8 cellular contexts compared by ENCODE assay signal in the genomic region with DNA sequence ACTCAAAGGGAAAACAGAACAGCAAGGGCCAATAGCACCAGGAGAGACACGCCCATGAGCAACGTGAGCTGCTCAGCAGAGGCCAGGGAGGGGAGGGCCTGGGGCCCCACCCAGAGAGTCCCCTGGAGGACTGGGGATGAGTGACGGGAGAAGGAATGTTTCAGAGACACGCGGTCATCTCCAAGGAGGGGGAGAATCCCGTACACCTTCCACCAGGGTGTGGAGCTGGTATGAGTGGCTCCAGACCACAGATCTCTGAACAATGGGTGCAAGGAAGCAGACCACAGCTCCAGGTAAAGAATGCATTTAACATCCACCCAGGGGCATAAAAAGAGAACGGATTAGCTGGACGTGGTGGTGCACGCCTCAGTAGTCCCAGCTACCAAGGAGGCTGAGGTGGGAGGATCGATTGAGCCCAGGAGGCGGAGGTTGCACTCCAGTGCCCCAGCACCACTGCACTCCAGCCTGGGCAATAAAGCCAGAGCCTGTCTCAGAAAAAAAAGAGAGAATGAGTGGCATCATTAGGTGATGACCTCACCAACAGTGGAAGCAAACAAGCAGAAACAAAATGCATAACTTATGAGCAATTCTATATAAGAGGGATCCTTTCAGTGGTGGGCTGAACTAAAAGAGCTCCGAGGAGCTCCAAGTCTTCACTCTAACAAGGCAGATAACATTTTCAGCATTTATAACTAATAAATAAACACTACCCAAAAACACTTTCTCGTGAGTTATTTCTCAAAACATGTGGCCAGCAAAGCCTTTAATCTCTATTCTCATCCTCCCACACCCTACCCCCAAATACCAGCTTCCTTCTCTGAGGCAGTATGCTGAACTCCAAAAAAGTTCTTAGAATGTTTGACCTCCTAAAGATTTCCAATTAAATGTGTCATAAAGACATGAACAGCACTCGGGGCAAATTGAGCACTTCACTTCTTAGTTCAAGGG. TPM values are rescaled to one million over a fixed set of nuclear protein-coding genes. Genes with fewer than 3 reads are reported as not detected.
A peak's percentile ranks its signal among the peaks of the same experiment; 100 is the strongest.
DNase-seq lines count a peak whose midpoint lies in the region; FAIRE-seq and TF ChIP-seq lines count a peak whose summit lies in the region.
"Had no signal": no experiment of that assay in that cellular context is flagged by ENCODE, and none has a peak within 500 bp of the region (broad histone marks: within the 10 kb centered on the region; RNA-seq: fewer than 3 reads in every experiment).

No MANE protein-coding gene starts in this region.

- peak; percentile 75 for DNase-seq in HFFc6
- DNase-seq in adipocyte (ENCODE audit: low read depth): peak; percentile 57
- peak; percentile 87 for DNase-seq in islet precursor cell
- no peak for DNase-seq in substantia nigra (lab: John Stamatoyannopoulos, UW)
- no peak for DNase-seq in activated CD4-positive, CD25-positive, alpha-beta regulatory T cell treated with anti-CD3 and anti-CD28 coated beads, Interleukin-2, amount 50 U/mL, for 72 hours
- no peak for DNase-seq in GM19239 (ENCODE audit: insufficient read length, low spot score)
- no peak for DNase-seq in WERI-Rb-1

- peak overlapping the region; percentile 59 for H3K4me3 Mint-ChIP-seq in HFFc6

- H3K27ac ChIP-seq in substantia nigra (ENCODE audit: low read depth, low read length, poor library complexity, severe bottlenecking): peak overlapping the region; percentile 92
- H3K27ac ChIP-seq in WERI-Rb-1: no peak overlapping the region
- H3K27ac ChIP-seq: HL-60 had no signal

- peaks cover 22% of the 10 kb centered on the region for H3K36me3 ChIP-seq in adipocyte (ENCODE audit: control insufficient read depth, insufficient read depth, low read length, severe bottlenecking)
- peaks cover 6% of the 10 kb centered on the region for H3K36me3 ChIP-seq in WERI-Rb-1

- peaks cover 68% of the 10 kb centered on the region for H3K4me1 Mint-ChIP-seq in HFFc6 (ENCODE audit: low read depth)

- H3K4me1 ChIP-seq in adipocyte (ENCODE audit: control insufficient read depth, insufficient read depth, low read length): peaks cover 77% of the 10 kb centered on the region

- H3K27me3 Mint-ChIP-seq in HFFc6 (ENCODE audit: insufficient read depth): peaks cover 1% of the 10 kb centered on the region

- H3K4me3 ChIP-seq in adipocyte (ENCODE audit: low read length) (no peak overlapping the region), WERI-Rb-1 (ENCODE audit: low read depth, low read length) (no peak overlapping the region)

- H3K9me3 ChIP-seq in adipocyte (ENCODE audit: control insufficient read depth, low read length) (no peaks in the 10 kb centered on the region), WERI-Rb-1 (ENCODE audit: severe bottlenecking) (no peaks in the 10 kb centered on the region)

- H3K9ac ChIP-seq in adipocyte (ENCODE audit: low read length): peak overlapping the region; percentile 5

- H3K9me3 Mint-ChIP-seq in HFFc6: no peaks in the 10 kb centered on the region

- H3K27me3 ChIP-seq in adipocyte (replicated peaks; ENCODE audit: control insufficient read depth, insufficient read depth, low read length): no peaks in the 10 kb centered on the region
- H3K27me3 ChIP-seq in WERI-Rb-1 (ENCODE audit: insufficient read depth, low read depth, severe bottlenecking): no peaks in the 10 kb centered on the region

- FAIRE-seq in GM19239 (lab: Jason Lieb, UNC): no peak

- H3K27ac Mint-ChIP-seq in HFFc6: peak overlapping the region; percentile 83

- TF ChIP-seq CTCF in HFFc6 (IDR thresholded peaks at IDR 0.05) (no peak), WERI-Rb-1 (IDR thresholded peaks at IDR 0.05; ENCODE audit: low read depth, low read length) (no peak)

- H3K36me3 Mint-ChIP-seq in HFFc6 (ENCODE audit: low read depth): peaks cover 10% of the 10 kb centered on the region; the same call in 1 of the 2 replicates

RNA-seq across cellular contexts. Expression of a gene that starts 12.5 kb away (rescaled TPM):
- total RNA-seq in HFFc6 (2021; fragmentation: NEBNext Ultra II Directional; extraction: Animal tissue kit (Norgen Biotek cat#: 25700)): 100 to 1,000 TPM; 375 to 549 (median 404) TPM

Comparison
In these comparisons a context has a peak if more than half of its experiments do, and no peak if none do; other contexts are left out.
1. DNase-seq: peak in HFFc6 (single experiment), adipocyte (single experiment) and islet precursor cell (single experiment); none in substantia nigra (0 of 49), activated CD4-positive, CD25-positive, alpha-beta regulatory T cell treated with anti-CD3 and anti-CD28 coated beads, Interleukin-2, amount 50 U/mL, for 72 hours (single experiment), GM19239 (single experiment) and WERI-Rb-1 (single experiment).